ENCODE assay signal across 1 cellular context in genomic region chr19:12308891-12309290, GRCh38. TPM values are rescaled to one million over a fixed set of nuclear protein-coding genes. Genes with fewer than 3 reads are reported as not detected.
"Had no signal": no experiment of that assay in that cellular context is flagged by ENCODE, and none has a peak within 500 bp of the region (broad histone marks: within the 10 kb centered on the region; RNA-seq: fewer than 3 reads in every experiment).

No MANE protein-coding gene starts in this region.

RNA-seq across cellular contexts. Expression of gene ZNF563, which starts 24.5 kb away (rescaled TPM):
- total RNA-seq: HT1080 had no signal
